Comparison of ENCODE assay signal across 1 cellular context in genomic region chr11:120192831-120193625, GRCh38.
A peak's percentile ranks its signal among the peaks of the same experiment; 100 is the strongest.
TF ChIP-seq lines count a peak whose summit lies in the region.

No MANE protein-coding gene starts in this region.

TF ChIP-seq in HepG2, 621 proteins besides CTCF, POLR2A, EP300 and RAD21 (continued from another document and continues in another):
- TF ChIP-seq MYPOP (CRISPR knock-in tag; IDR thresholded peaks at IDR 0.05) (0 out of 2 replicates have a peak, but pooled peaks have one; percentile 48), ZNF451 (CRISPR knock-in tag; IDR thresholded peaks at IDR 0.05) (no peak), FOXP4 (CRISPR knock-in tag; IDR thresholded peaks at IDR 0.05) (peak; percentile 45; the same call in 1 of the 2 replicates), ZNF644 (CRISPR knock-in tag; IDR thresholded peaks at IDR 0.05; ENCODE audit: low read depth) (peak; percentile 49; the same call in 1 of the 2 replicates), GRHL1 (CRISPR knock-in tag; conservative IDR thresholded peaks at IDR 0.05) (no peak), MIXL1 (CRISPR knock-in tag; IDR thresholded peaks at IDR 0.05) (peak; percentile 21; the same call in 1 of the 2 replicates), PPARG (CRISPR knock-in tag; conservative IDR thresholded peaks at IDR 0.05) (peak; percentile 64; the same call in 1 of the 2 replicates), NRL (CRISPR knock-in tag; IDR thresholded peaks at IDR 0.05; ENCODE audit: borderline replicate concordance) (peak; percentile 79), KDM5A (IDR thresholded peaks at IDR 0.05; ENCODE audit: borderline replicate concordance, low read length) (no peak), TCF12 (IDR thresholded peaks at IDR 0.05) (no peak), TCF12 (CRISPR knock-in tag; IDR thresholded peaks at IDR 0.05) (peak; percentile 81; the same call in 1 of the 2 replicates), LRRFIP1 (CRISPR knock-in tag; conservative IDR thresholded peaks at IDR 0.05) (no peak), MAFG (CRISPR knock-in tag; IDR thresholded peaks at IDR 0.05) (no peak), KLF15 (CRISPR knock-in tag; IDR thresholded peaks at IDR 0.05; ENCODE audit: borderline replicate concordance) (no peak), MIER3 (CRISPR knock-in tag; IDR thresholded peaks at IDR 0.05; ENCODE audit: borderline replicate concordance) (peak; percentile 54; the same call in 1 of the 2 replicates), ZNF468 (CRISPR knock-in tag; IDR thresholded peaks at IDR 0.05) (no peak), SIN3B (IDR thresholded peaks at IDR 0.05; ENCODE audit: low read length) (no peak), THRA (CRISPR knock-in tag; IDR thresholded peaks at IDR 0.05; ENCODE audit: borderline replicate concordance) (peak; percentile 92), KLF12 (CRISPR knock-in tag; IDR thresholded peaks at IDR 0.05; ENCODE audit: borderline replicate concordance) (peak; percentile 37; the same call in 1 of the 2 replicates), ZNF138 (CRISPR knock-in tag; IDR thresholded peaks at IDR 0.05; ENCODE audit: low read depth) (no peak; the same call in 1 of the 2 replicates), PREB (CRISPR knock-in tag; IDR thresholded peaks at IDR 0.05) (no peak), BRD4 (CRISPR knock-in tag; IDR thresholded peaks at IDR 0.05) (peak; percentile 85), HNRNPLL (IDR thresholded peaks at IDR 0.05; ENCODE audit: low read depth, low read length, poor library complexity, severe bottlenecking) (peak; percentile 48), ZBTB38 (CRISPR knock-in tag; IDR thresholded peaks at IDR 0.05) (no peak), THAP8 (CRISPR knock-in tag; IDR thresholded peaks at IDR 0.05; ENCODE audit: borderline replicate concordance) (no peak), ZFY (CRISPR knock-in tag; IDR thresholded peaks at IDR 0.05) (peak; percentile 73), AGO1 (IDR thresholded peaks at IDR 0.05; ENCODE audit: low read depth, low read length, poor library complexity, severe bottlenecking) (no peak), KMT2B (CRISPR knock-in tag; IDR thresholded peaks at IDR 0.05) (no peak), NCOA2 (CRISPR knock-in tag; IDR thresholded peaks at IDR 0.05) (peak; percentile 81), TEF (CRISPR knock-in tag; IDR thresholded peaks at IDR 0.05) (no peak), HINFP (CRISPR knock-in tag; IDR thresholded peaks at IDR 0.05; ENCODE audit: low read depth) (0 out of 2 replicates have a peak, but pooled peaks have one; percentile 39), ZNF280B (CRISPR knock-in tag; IDR thresholded peaks at IDR 0.05; ENCODE audit: borderline replicate concordance) (peak; percentile 89), PAWR (CRISPR knock-in tag; IDR thresholded peaks at IDR 0.05; ENCODE audit: borderline replicate concordance) (no peak), KLF9 (CRISPR knock-in tag; IDR thresholded peaks at IDR 0.05; ENCODE audit: low read depth) (no peak), ZNF746 (CRISPR knock-in tag; IDR thresholded peaks at IDR 0.05) (0 out of 2 replicates have a peak, but pooled peaks have one; percentile 59), MLX (CRISPR knock-in tag; IDR thresholded peaks at IDR 0.05) (no peak), TBL1XR1 (IDR thresholded peaks at IDR 0.05; ENCODE audit: borderline replicate concordance, low read length, partially characterized antibody) (no peak), ZNF333 (CRISPR knock-in tag; IDR thresholded peaks at IDR 0.05; ENCODE audit: borderline replicate concordance) (no peak), ZNF879 (CRISPR knock-in tag; IDR thresholded peaks at IDR 0.05) (no peak), SAP130 (CRISPR knock-in tag; IDR thresholded peaks at IDR 0.05; ENCODE audit: low read depth) (peak; percentile 80), ZNF337 (CRISPR knock-in tag; IDR thresholded peaks at IDR 0.05; ENCODE audit: borderline replicate concordance, low read depth) (0 out of 2 replicates have a peak, but pooled peaks have one; percentile 66), ZNF275 (CRISPR knock-in tag; IDR thresholded peaks at IDR 0.05; ENCODE audit: borderline replicate concordance) (0 out of 2 replicates have a peak, but pooled peaks have one; percentile 26), ZNF567 (CRISPR knock-in tag; IDR thresholded peaks at IDR 0.05; ENCODE audit: borderline replicate concordance) (0 out of 2 replicates have a peak, but pooled peaks have one; percentile 57), SRY (CRISPR knock-in tag; IDR thresholded peaks at IDR 0.05) (no peak), ZNF782 (CRISPR knock-in tag; IDR thresholded peaks at IDR 0.05; ENCODE audit: borderline replicate concordance) (no peak; the same call in 1 of the 2 replicates), SMARCC2 (IDR thresholded peaks at IDR 0.05) (no peak), ZNF737 (CRISPR knock-in tag; IDR thresholded peaks at IDR 0.05; ENCODE audit: borderline replicate concordance) (no peak), AKAP8 (CRISPR knock-in tag; IDR thresholded peaks at IDR 0.05) (no peak)
